1 cellular context compared by ENCODE assay signal in the genomic region with DNA sequence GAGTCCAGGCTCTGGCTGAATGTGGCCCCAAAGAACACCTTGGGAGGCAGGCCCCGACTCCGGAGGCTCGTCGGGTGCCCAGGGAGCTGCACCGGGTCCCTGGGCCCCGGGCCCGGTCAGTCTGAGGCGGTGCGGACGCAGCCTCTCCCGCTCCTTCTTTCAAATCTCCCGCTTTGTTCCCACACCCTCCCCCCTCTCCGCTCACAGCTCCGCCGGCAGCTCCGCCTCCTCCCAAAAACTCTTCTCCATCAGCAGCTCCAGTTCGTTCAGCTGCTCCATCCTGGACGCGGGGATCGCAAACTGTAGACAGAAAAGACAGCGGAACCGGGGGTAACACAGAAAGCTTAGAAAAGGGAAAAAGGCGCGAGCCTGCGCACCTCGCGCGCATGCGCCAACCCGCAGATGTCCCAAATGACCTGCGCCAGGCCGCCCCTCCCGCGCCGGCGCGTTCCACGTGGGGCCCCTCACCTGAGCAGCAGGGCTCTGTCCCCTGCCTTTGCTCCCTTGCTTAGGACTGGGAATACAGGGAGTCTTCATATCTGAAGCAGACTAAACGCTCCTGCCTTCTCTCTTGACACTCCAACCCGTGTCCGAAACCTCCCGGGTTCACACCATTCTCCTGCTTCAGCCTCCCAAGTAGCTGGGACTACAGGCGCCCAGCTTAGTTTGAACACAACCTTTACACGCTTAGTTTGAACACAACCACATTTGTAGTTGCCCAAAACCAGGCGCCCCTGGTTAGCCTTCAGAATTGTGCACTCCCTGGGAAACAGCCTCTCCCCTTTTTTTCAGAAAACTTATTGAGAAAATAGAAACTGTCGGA.
TF ChIP-seq lines count a peak whose summit lies in the region.

A gene with protein sequence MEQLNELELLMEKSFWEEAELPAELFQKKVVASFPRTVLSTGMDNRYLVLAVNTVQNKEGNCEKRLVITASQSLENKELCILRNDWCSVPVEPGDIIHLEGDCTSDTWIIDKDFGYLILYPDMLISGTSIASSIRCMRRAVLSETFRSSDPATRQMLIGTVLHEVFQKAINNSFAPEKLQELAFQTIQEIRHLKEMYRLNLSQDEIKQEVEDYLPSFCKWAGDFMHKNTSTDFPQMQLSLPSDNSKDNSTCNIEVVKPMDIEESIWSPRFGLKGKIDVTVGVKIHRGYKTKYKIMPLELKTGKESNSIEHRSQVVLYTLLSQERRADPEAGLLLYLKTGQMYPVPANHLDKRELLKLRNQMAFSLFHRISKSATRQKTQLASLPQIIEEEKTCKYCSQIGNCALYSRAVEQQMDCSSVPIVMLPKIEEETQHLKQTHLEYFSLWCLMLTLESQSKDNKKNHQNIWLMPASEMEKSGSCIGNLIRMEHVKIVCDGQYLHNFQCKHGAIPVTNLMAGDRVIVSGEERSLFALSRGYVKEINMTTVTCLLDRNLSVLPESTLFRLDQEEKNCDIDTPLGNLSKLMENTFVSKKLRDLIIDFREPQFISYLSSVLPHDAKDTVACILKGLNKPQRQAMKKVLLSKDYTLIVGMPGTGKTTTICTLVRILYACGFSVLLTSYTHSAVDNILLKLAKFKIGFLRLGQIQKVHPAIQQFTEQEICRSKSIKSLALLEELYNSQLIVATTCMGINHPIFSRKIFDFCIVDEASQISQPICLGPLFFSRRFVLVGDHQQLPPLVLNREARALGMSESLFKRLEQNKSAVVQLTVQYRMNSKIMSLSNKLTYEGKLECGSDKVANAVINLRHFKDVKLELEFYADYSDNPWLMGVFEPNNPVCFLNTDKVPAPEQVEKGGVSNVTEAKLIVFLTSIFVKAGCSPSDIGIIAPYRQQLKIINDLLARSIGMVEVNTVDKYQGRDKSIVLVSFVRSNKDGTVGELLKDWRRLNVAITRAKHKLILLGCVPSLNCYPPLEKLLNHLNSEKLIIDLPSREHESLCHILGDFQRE (minus strand): TSS at position 388 of the 823 bp plus-strand sequence. CDS start 109 bp downstream, at position 279.

TF ChIP-seq in K562, 482 proteins besides CTCF, POLR2A, EP300 and RAD21 (continued from another document and continues in another):
- 0 out of 2 replicates have a peak, but pooled peaks have one; percentile 69 for TF ChIP-seq ZNF589 (CRISPR knock-in tag; IDR thresholded peaks at IDR 0.05; ENCODE audit: low read depth)
- no peak for TF ChIP-seq FOXA1 (IDR thresholded peaks at IDR 0.05; ENCODE audit: borderline replicate concordance)
- TF ChIP-seq ZNF644 (tag; IDR thresholded peaks at IDR 0.05; ENCODE audit: low read depth): no peak
- no peak for TF ChIP-seq ELF2 (CRISPR knock-in tag; IDR thresholded peaks at IDR 0.05)
- TF ChIP-seq ZNF174 (CRISPR knock-in tag; IDR thresholded peaks at IDR 0.05): no peak
- TF ChIP-seq, protein P1, sequence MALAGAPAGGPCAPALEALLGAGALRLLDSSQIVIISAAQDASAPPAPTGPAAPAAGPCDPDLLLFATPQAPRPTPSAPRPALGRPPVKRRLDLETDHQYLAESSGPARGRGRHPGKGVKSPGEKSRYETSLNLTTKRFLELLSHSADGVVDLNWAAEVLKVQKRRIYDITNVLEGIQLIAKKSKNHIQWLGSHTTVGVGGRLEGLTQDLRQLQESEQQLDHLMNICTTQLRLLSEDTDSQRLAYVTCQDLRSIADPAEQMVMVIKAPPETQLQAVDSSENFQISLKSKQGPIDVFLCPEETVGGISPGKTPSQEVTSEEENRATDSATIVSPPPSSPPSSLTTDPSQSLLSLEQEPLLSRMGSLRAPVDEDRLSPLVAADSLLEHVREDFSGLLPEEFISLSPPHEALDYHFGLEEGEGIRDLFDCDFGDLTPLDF (CRISPR knock-in tag; IDR thresholded peaks at IDR 0.05): peak; percentile 95
- TF ChIP-seq GABPB2 (CRISPR knock-in tag; conservative IDR thresholded peaks at IDR 0.05): no peak
- TF ChIP-seq TRIM28 (IDR thresholded peaks at IDR 0.05): no peak; the same call in 1 of the 2 replicates
- peak; percentile 93 for TF ChIP-seq POLR2B (IDR thresholded peaks at IDR 0.05; ENCODE audit: low read depth, partially characterized antibody)
- TF ChIP-seq POLR2G (IDR thresholded peaks at IDR 0.05; ENCODE audit: low read depth, low read length): peak; percentile 91
- TF ChIP-seq EHMT2 (IDR thresholded peaks at IDR 0.05): no peak
- TF ChIP-seq DNMT1 (IDR thresholded peaks at IDR 0.05): no peak
- TF ChIP-seq, protein P2, sequence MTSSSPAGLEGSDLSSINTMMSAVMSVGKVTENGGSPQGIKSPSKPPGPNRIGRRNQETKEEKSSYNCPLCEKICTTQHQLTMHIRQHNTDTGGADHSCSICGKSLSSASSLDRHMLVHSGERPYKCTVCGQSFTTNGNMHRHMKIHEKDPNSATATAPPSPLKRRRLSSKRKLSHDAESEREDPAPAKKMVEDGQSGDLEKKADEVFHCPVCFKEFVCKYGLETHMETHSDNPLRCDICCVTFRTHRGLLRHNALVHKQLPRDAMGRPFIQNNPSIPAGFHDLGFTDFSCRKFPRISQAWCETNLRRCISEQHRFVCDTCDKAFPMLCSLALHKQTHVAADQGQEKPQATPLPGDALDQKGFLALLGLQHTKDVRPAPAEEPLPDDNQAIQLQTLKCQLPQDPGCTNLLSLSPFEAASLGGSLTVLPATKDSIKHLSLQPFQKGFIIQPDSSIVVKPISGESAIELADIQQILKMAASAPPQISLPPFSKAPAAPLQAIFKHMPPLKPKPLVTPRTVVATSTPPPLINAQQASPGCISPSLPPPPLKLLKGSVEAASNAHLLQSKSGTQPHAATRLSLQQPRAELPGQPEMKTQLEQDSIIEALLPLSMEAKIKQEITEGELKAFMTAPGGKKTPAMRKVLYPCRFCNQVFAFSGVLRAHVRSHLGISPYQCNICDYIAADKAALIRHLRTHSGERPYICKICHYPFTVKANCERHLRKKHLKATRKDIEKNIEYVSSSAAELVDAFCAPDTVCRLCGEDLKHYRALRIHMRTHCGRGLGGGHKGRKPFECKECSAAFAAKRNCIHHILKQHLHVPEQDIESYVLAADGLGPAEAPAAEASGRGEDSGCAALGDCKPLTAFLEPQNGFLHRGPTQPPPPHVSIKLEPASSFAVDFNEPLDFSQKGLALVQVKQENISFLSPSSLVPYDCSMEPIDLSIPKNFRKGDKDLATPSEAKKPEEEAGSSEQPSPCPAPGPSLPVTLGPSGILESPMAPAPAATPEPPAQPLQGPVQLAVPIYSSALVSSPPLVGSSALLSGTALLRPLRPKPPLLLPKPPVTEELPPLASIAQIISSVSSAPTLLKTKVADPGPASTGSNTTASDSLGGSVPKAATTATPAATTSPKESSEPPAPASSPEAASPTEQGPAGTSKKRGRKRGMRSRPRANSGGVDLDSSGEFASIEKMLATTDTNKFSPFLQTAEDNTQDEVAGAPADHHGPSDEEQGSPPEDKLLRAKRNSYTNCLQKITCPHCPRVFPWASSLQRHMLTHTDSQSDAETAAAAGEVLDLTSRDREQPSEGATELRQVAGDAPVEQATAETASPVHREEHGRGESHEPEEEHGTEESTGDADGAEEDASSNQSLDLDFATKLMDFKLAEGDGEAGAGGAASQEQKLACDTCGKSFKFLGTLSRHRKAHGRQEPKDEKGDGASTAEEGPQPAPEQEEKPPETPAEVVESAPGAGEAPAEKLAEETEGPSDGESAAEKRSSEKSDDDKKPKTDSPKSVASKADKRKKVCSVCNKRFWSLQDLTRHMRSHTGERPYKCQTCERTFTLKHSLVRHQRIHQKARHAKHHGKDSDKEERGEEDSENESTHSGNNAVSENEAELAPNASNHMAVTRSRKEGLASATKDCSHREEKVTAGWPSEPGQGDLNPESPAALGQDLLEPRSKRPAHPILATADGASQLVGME (CRISPR knock-in tag; IDR thresholded peaks at IDR 0.05): no peak
- TF ChIP-seq SP1 (CRISPR knock-in tag; IDR thresholded peaks at IDR 0.05): peak; percentile 77
- TF ChIP-seq, protein P3, sequence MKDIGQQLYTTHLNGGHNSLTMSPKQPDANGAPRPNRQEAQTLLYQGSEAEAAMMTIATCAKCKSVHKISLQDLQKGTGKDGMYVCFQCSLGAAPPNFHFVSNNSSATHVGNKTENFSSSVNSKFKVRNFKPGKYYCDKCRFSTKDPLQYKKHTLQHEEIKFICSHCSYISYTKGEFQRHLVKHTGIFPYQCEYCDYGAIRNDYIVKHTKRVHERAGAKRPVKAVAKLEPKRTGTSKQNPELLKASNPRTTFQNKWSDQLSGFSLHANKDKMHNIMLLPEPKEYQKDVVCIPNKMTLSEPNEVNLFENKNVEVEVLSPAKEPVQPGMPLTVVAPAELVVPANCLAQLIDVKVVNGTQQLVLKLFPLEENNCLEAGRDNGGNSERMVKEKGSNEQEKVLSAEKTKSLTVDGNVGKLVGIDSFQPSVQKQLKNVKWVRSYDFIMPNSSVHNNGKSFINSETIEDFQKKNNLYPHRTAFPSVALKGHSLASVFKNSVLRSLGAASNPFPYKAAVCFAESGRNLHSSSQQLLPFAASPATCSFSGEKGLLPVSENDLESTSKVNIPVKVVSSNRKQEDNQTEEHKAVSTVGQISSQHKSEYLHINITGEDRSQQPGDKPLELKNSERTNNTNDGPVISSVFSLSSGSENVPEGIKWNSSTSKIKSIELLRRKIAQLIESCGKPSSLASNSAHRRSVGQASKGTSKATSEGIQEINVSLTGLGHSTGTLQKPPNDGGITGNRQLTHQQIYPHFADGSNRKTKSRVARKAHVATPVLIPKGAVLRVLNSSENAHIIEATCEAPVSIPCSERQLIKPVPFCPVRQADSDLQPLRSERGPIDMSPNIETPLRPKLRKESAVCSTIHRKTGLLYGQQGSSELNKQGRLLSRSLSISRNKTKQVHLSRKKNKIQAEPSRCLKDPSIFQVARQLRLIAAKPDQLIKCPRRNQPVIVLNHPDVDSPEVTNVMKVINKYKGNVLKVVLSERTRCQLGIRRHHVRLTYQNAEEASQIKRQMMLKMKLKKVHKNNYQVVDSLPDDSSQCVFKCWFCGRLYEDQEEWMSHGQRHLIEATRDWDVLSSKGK (CRISPR knock-in tag; IDR thresholded peaks at IDR 0.05): no peak
- TF ChIP-seq, protein P4, sequence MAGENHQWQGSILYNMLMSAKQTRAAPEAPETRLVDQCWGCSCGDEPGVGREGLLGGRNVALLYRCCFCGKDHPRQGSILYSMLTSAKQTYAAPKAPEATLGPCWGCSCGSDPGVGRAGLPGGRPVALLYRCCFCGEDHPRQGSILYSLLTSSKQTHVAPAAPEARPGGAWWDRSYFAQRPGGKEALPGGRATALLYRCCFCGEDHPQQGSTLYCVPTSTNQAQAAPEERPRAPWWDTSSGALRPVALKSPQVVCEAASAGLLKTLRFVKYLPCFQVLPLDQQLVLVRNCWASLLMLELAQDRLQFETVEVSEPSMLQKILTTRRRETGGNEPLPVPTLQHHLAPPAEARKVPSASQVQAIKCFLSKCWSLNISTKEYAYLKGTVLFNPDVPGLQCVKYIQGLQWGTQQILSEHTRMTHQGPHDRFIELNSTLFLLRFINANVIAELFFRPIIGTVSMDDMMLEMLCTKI (IDR thresholded peaks at IDR 0.05; ENCODE audit: partially characterized antibody): no peak
- TF ChIP-seq ZBTB17 (CRISPR knock-in tag; IDR thresholded peaks at IDR 0.05): peak; percentile 86
- no peak for TF ChIP-seq U2AF2 (optimal IDR thresholded peaks at IDR 0.05; ENCODE audit: low read depth, low read length)
- no peak for TF ChIP-seq IFI16 (CRISPR knock-in tag; IDR thresholded peaks at IDR 0.05)
- no peak for TF ChIP-seq RFX7 (CRISPR knock-in tag; IDR thresholded peaks at IDR 0.05)
- TF ChIP-seq ZNF57 (CRISPR knock-in tag; IDR thresholded peaks at IDR 0.05): no peak
- TF ChIP-seq SMARCA5 (IDR thresholded peaks at IDR 0.05): no peak
- TF ChIP-seq DDX20 (tag; IDR thresholded peaks at IDR 0.05; ENCODE audit: low read depth): no peak
- TF ChIP-seq MCM7 (IDR thresholded peaks at IDR 0.05): no peak
- TF ChIP-seq ZSCAN32 (CRISPR knock-in tag; IDR thresholded peaks at IDR 0.05): no peak
- TF ChIP-seq NRF1 (conservative IDR thresholded peaks at IDR 0.05 in 1 of 2, IDR thresholded peaks at IDR 0.05 in 1 of 2): peak; percentile 99
- TF ChIP-seq MYC (IDR thresholded peaks at IDR 0.05; ENCODE audit: low read depth, low read length): peak; percentile 97
- TF ChIP-seq MYC (CRISPR knock-in tag; IDR thresholded peaks at IDR 0.05; ENCODE audit: borderline replicate concordance, low read depth): peak; percentile 68; the same call in 1 of the 2 replicates
- TF ChIP-seq, protein P5, sequence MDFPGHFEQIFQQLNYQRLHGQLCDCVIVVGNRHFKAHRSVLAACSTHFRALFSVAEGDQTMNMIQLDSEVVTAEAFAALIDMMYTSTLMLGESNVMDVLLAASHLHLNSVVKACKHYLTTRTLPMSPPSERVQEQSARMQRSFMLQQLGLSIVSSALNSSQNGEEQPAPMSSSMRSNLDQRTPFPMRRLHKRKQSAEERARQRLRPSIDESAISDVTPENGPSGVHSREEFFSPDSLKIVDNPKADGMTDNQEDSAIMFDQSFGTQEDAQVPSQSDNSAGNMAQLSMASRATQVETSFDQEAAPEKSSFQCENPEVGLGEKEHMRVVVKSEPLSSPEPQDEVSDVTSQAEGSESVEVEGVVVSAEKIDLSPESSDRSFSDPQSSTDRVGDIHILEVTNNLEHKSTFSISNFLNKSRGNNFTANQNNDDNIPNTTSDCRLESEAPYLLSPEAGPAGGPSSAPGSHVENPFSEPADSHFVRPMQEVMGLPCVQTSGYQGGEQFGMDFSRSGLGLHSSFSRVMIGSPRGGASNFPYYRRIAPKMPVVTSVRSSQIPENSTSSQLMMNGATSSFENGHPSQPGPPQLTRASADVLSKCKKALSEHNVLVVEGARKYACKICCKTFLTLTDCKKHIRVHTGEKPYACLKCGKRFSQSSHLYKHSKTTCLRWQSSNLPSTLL (IDR thresholded peaks at IDR 0.05): no peak
- no peak for TF ChIP-seq SIX5 (IDR thresholded peaks at IDR 0.05; ENCODE audit: borderline replicate concordance in 1 of 2, insufficient read depth in 1 of 2, low read depth in 1 of 2, low read length in 2 of 2)
- TF ChIP-seq, protein P6, sequence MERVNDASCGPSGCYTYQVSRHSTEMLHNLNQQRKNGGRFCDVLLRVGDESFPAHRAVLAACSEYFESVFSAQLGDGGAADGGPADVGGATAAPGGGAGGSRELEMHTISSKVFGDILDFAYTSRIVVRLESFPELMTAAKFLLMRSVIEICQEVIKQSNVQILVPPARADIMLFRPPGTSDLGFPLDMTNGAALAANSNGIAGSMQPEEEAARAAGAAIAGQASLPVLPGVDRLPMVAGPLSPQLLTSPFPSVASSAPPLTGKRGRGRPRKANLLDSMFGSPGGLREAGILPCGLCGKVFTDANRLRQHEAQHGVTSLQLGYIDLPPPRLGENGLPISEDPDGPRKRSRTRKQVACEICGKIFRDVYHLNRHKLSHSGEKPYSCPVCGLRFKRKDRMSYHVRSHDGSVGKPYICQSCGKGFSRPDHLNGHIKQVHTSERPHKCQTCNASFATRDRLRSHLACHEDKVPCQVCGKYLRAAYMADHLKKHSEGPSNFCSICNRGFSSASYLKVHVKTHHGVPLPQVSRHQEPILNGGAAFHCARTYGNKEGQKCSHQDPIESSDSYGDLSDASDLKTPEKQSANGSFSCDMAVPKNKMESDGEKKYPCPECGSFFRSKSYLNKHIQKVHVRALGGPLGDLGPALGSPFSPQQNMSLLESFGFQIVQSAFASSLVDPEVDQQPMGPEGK (CRISPR knock-in tag; IDR thresholded peaks at IDR 0.05; ENCODE audit: borderline replicate concordance): no peak; the same call in 1 of the 2 replicates
- TF ChIP-seq ZNF830 (CRISPR knock-in tag; IDR thresholded peaks at IDR 0.05): no peak
- TF ChIP-seq ZNF780A (CRISPR knock-in tag; IDR thresholded peaks at IDR 0.05): no peak
- TF ChIP-seq ZNF695 (CRISPR knock-in tag; IDR thresholded peaks at IDR 0.05): no peak
- TF ChIP-seq KAT7 (CRISPR knock-in tag; IDR thresholded peaks at IDR 0.05; ENCODE audit: borderline replicate concordance): peak; percentile 96; the same call in 1 of the 2 replicates
- no peak for TF ChIP-seq ZFPM2 (CRISPR knock-in tag; IDR thresholded peaks at IDR 0.05)
- no peak for TF ChIP-seq ZNF76 (CRISPR knock-in tag; IDR thresholded peaks at IDR 0.05; ENCODE audit: borderline replicate concordance)
- TF ChIP-seq CHD4 (IDR thresholded peaks at IDR 0.05; ENCODE audit: insufficient read depth, insufficient replicate concordance, low read depth, low read length, poor library complexity, severe bottlenecking): no peak
- no peak for TF ChIP-seq MCM5 (IDR thresholded peaks at IDR 0.05; ENCODE audit: low read depth)
- TF ChIP-seq NELFE (IDR thresholded peaks at IDR 0.05; ENCODE audit: insufficient read depth, insufficient read length): no peak
- peak; percentile 55 for TF ChIP-seq TAF9B (IDR thresholded peaks at IDR 0.05; ENCODE audit: partially characterized antibody)
